Comparison of ENCODE assay signal across 19 cellular contexts in the genomic region with DNA sequence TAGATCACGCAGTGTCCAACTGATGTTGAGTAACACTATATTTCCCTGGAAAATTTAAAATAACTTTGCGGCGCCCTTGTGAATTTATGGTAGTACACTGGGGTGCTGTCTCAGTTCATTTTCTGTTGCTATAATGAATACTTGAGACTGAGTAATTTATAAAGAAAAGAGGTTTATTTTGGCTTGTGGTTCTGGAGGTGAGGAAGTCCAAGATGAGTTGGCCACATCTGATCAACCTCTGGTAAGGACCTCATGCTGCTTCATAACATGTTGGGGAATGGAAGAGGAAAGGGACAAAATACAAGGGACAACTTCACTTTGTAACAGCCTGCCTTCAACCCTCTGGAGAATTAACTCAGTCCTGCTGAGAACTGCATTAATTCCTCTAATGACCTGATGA. TPM values are rescaled to one million over a fixed set of nuclear protein-coding genes. Genes with fewer than 3 reads are reported as not detected.
DNase-seq lines count a peak whose midpoint lies in the region; ATAC-seq and TF ChIP-seq lines count a peak whose summit lies in the region.
"Had no signal": no experiment of that assay in that cellular context is flagged by ENCODE, and none has a peak within 500 bp of the region (broad histone marks: within the 10 kb centered on the region; RNA-seq: fewer than 3 reads in every experiment).

No MANE protein-coding gene starts in this region.

- intact Hi-C loops in activated naive CD4-positive, alpha-beta T cell treated with anti-CD3 and anti-CD28 coated beads for 36 hours (cut with micrococcal nuclease): no loop called here
- intact Hi-C loops in activated B cell treated with CpG ODN at 0.5 μM for 24 hours (cut with micrococcal nuclease): no loop called here

- peaks cover 31% of the 10 kb centered on the region for H3K4me1 Mint-ChIP-seq in activated naive CD4-positive, alpha-beta T cell treated with anti-CD3 and anti-CD28 coated beads for 36 hours (ENCODE audit: low read depth)
- peaks cover 22% of the 10 kb centered on the region for H3K4me1 Mint-ChIP-seq in activated B cell treated with CpG ODN at 0.5 μM for 24 hours
- H3K4me1 Mint-ChIP-seq in memory B cell: peaks cover 17% of the 10 kb centered on the region
- H3K4me1 Mint-ChIP-seq in stimulated activated naive CD8-positive, alpha-beta T cell treated with anti-CD3 and anti-CD28 coated beads, Interleukin-15, Interleukin-2, amounts not matched to agents 100 ng/mL and 50 ng/mL, for 24 hours (ENCODE audit: low read depth): peaks cover 29% of the 10 kb centered on the region

- H3K27me3 Mint-ChIP-seq in activated naive CD4-positive, alpha-beta T cell treated with anti-CD3 and anti-CD28 coated beads for 36 hours (ENCODE audit: low read depth): no peaks in the 10 kb centered on the region
- H3K27me3 Mint-ChIP-seq in activated B cell treated with CpG ODN at 0.5 μM for 24 hours (no peaks in the 10 kb centered on the region), memory B cell (no peaks in the 10 kb centered on the region)
- no peaks in the 10 kb centered on the region for H3K27me3 Mint-ChIP-seq in stimulated activated naive CD8-positive, alpha-beta T cell treated with anti-CD3 and anti-CD28 coated beads, Interleukin-15, Interleukin-2, amounts not matched to agents 100 ng/mL and 50 ng/mL, for 24 hours

- TF ChIP-seq CTCF in activated B cell treated with CpG ODN at 0.5 μM for 24 hours (IDR thresholded peaks at IDR 0.05): no peak

- POLR2A ChIA-PET in activated B cell treated with CpG ODN at 0.5 μM for 24 hours (lab: Charles Lee): interaction anchor here (0.6 to 0.7 kb wide), 2 partner anchors 15 to 21 kb away, joined by 3 to 5 read pairs; no protein-coding TSS in a partner anchor

- CTCF ChIA-PET in activated naive CD4-positive, alpha-beta T cell treated with anti-CD3 and anti-CD28 coated beads for 36 hours (lab: Charles Lee): no interaction called here
- CTCF ChIA-PET in activated B cell treated with CpG ODN at 0.5 μM for 24 hours (lab: Charles Lee): no interaction called here

- ATAC-seq in activated B cell treated with CpG ODN at 0.5 μM for 24 hours (ENCODE audit: low read depth): no peak
- no peak for ATAC-seq in memory B cell (ENCODE audit: low read depth)
- ATAC-seq in GM21367 (IDR thresholded peaks at IDR 0.05; ENCODE audit: unreplicated experiment): no peak
- ATAC-seq: PC-3 had no signal

- H3K9me3 Mint-ChIP-seq in activated naive CD4-positive, alpha-beta T cell treated with anti-CD3 and anti-CD28 coated beads for 36 hours: no peaks in the 10 kb centered on the region
- H3K9me3 Mint-ChIP-seq in activated B cell treated with CpG ODN at 0.5 μM for 24 hours: no peaks in the 10 kb centered on the region
- H3K9me3 Mint-ChIP-seq in memory B cell: no peaks in the 10 kb centered on the region
- H3K9me3 Mint-ChIP-seq in stimulated activated naive CD8-positive, alpha-beta T cell treated with anti-CD3 and anti-CD28 coated beads, Interleukin-15, Interleukin-2, amounts not matched to agents 100 ng/mL and 50 ng/mL, for 24 hours: no peaks in the 10 kb centered on the region

- peaks cover 37% of the 10 kb centered on the region for H3K36me3 Mint-ChIP-seq in activated naive CD4-positive, alpha-beta T cell treated with anti-CD3 and anti-CD28 coated beads for 36 hours (ENCODE audit: low read depth)
- H3K36me3 Mint-ChIP-seq in activated B cell treated with CpG ODN at 0.5 μM for 24 hours (ENCODE audit: low read depth): peaks cover 64% of the 10 kb centered on the region
- H3K36me3 Mint-ChIP-seq in memory B cell: peaks cover 18% of the 10 kb centered on the region
- peaks cover 74% of the 10 kb centered on the region for H3K36me3 Mint-ChIP-seq in stimulated activated naive CD8-positive, alpha-beta T cell treated with anti-CD3 and anti-CD28 coated beads, Interleukin-15, Interleukin-2, amounts not matched to agents 100 ng/mL and 50 ng/mL, for 24 hours (ENCODE audit: low read depth)

- no peak for DNase-seq in activated naive CD4-positive, alpha-beta T cell treated with anti-CD3 and anti-CD28 coated beads for 36 hours
- DNase-seq in activated naive CD4-positive, alpha-beta T cell treated with anti-CD3 and anti-CD28 coated beads, Interleukin-2, amount 50 U/mL, for 16 hours: no peak
- DNase-seq in activated B cell treated with CpG ODN at 0.5 μM for 24 hours (no peak), memory B cell (ENCODE audit: low spot score in 2 of 2) (no peak), A172 (ENCODE audit: low spot score) (no peak), NCI-H1694 treated with DMSO at 0.1 percent for 48 hours (lab: John Stamatoyannopoulos, UW) (no peak)
- DNase-seq: C1 segment of cervical spinal cord, DMS79, IMR-90, Karpas-422, NCI-H1417 treated with DMSO at 0.1 percent for 48 hours, NCI-H2029, NCI-H345, NCI-H524 treated with DMSO at 0.1 percent for 48 hours, PC-3, RPMI8226, SHP77 treated with DMSO at 0.1 percent for 48 hours had no signal

- H3K4me3 Mint-ChIP-seq in activated naive CD4-positive, alpha-beta T cell treated with anti-CD3 and anti-CD28 coated beads for 36 hours: no peak overlapping the region
- no peak overlapping the region for H3K4me3 Mint-ChIP-seq in activated B cell treated with CpG ODN at 0.5 μM for 24 hours
- H3K4me3 Mint-ChIP-seq in memory B cell: no peak overlapping the region
- H3K4me3 Mint-ChIP-seq in stimulated activated naive CD8-positive, alpha-beta T cell treated with anti-CD3 and anti-CD28 coated beads, Interleukin-15, Interleukin-2, amounts not matched to agents 100 ng/mL and 50 ng/mL, for 24 hours: no peak overlapping the region

- H3K27ac Mint-ChIP-seq in activated naive CD4-positive, alpha-beta T cell treated with anti-CD3 and anti-CD28 coated beads for 36 hours: peak overlapping the region; percentile 27
- H3K27ac Mint-ChIP-seq in activated B cell treated with CpG ODN at 0.5 μM for 24 hours (peak overlapping the region; percentile 47), memory B cell (peak overlapping the region; percentile 40)
- H3K27ac Mint-ChIP-seq in stimulated activated naive CD8-positive, alpha-beta T cell treated with anti-CD3 and anti-CD28 coated beads, Interleukin-15, Interleukin-2, amounts not matched to agents 100 ng/mL and 50 ng/mL, for 24 hours: peak overlapping the region; percentile 67

RNA-seq across cellular contexts. Expression of gene ACTR3, which starts 36.4 kb away (rescaled TPM):
- 100 to 1,000 TPM; 516 to 536 TPM for total RNA-seq in activated naive CD4-positive, alpha-beta T cell treated with anti-CD3 and anti-CD28 coated beads for 36 hours
- 638 and 639 TPM in 2 replicates for total RNA-seq in activated B cell treated with CpG ODN at 0.5 μM for 24 hours
- total RNA-seq in A172 (2014; rRNA removed; shearing (Covaris generic)): 402 and 425 TPM in 2 replicates
